16 cellular contexts compared by ENCODE assay signal in the genomic region with DNA sequence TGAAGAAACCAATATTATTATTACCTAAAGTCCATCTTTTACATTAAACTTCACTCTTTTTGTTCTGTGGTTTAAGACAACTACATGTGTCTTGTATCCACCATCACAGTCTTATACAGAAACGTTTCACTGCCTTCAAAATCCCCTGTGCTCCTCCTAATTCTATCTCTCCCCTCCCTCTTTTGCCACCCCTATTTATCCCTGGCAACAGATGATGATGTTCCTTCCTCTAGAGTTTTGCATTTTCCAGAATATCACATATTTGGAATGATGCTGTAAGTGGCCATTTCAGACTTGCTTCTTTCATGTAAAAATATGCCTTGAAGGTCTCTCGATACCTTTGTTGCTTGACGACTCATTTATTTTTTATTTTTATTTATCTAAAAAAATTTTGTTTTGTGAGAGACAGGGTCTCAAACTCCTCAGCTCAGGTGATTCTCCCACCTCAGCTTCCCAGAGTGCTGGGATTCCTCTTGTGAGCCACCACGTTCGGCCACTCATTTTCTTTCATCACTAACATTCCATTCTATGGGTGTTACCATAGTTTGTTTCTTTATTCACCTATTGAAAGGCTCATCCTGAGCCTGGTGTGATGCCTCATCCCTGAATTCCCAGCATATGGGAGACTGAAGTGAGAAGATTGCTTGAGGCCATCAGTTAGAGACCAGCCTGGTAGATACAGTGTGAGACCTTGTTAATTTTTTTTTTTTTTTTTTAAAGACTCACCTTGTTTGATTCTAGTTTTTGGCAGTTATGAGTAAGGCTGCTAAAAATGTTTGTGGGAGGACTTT. TPM values are rescaled to one million over a fixed set of nuclear protein-coding genes. Genes with fewer than 3 reads are reported as not detected.
DNase-seq lines count a peak whose midpoint lies in the region; ATAC-seq, FAIRE-seq and TF ChIP-seq lines count a peak whose summit lies in the region.
"Had no signal": no experiment of that assay in that cellular context is flagged by ENCODE, and none has a peak within 500 bp of the region (broad histone marks: within the 10 kb centered on the region; RNA-seq: fewer than 3 reads in every experiment).

No MANE protein-coding gene starts in this region.

- H3K36me3 ChIP-seq in RWPE2 (ENCODE audit: low read depth) (no peaks in the 10 kb centered on the region), bronchial epithelial cell (ENCODE audit: control insufficient read depth, insufficient read depth, low read length) (no peaks in the 10 kb centered on the region), trophoblast cell (ENCODE audit: control insufficient read depth in 1 of 2, insufficient read depth in 2 of 2, low read length in 2 of 2) (peaks cover 2% of the 10 kb centered on the region in 2 experiments)

- TF ChIP-seq CTCF in RWPE2 (IDR thresholded peaks at IDR 0.05; ENCODE audit: poor library complexity, severe bottlenecking) (no peak), bronchial epithelial cell (IDR thresholded peaks at IDR 0.05; ENCODE audit: insufficient read depth, low read length, severe bottlenecking) (no peak)

- no peak overlapping the region for H3K23ac ChIP-seq in trophoblast cell (ENCODE audit: low read length)

- H4K8ac ChIP-seq in trophoblast cell (ENCODE audit: low read depth, low read length), result no peak overlapping the region

- H4K12ac ChIP-seq in trophoblast cell (ENCODE audit: low read depth, low read length), result no peak overlapping the region

- H3K9me3 ChIP-seq in RWPE2 (ENCODE audit: severe bottlenecking) (peaks cover 2% of the 10 kb centered on the region), trophoblast cell (ENCODE audit: insufficient read depth, low read depth, low read length) (peaks cover 7% of the 10 kb centered on the region)
- H3K9me3 ChIP-seq: Caco-2 had no signal

- H3K79me1 ChIP-seq in trophoblast cell (ENCODE audit: low read length), result no peaks in the 10 kb centered on the region

- DNase-seq in RWPE2 (ENCODE audit: low spot score) (no peak), bronchial epithelial cell (ENCODE audit: low read depth) (peak; percentile 26), trophoblast cell (peak; percentile 80 to 85), NCI-H82 (lab: John Stamatoyannopoulos, UW) (no peak), sciatic nerve (ENCODE audit: low spot score) (no peak)
- DNase-seq: C1 segment of cervical spinal cord; Caco-2; CD4-positive, alpha-beta memory T cell; DMS153; DND-41; GOT3; H7; HCEC 1CT had no signal

- H2AK5ac ChIP-seq in trophoblast cell (ENCODE audit: low read length), result no peak overlapping the region

- H3K4me3 ChIP-seq in RWPE2 (ENCODE audit: severe bottlenecking) (no peak overlapping the region), bronchial epithelial cell (ENCODE audit: low read depth, low read length) (no peak overlapping the region), trophoblast cell (ENCODE audit: low read depth, low read length) (no peak overlapping the region)

- H3K18ac ChIP-seq in trophoblast cell (ENCODE audit: low read length), result no peak overlapping the region

- H3K9ac ChIP-seq in trophoblast cell (ENCODE audit: low read length), result no peak overlapping the region

- H3K14ac ChIP-seq in trophoblast cell (ENCODE audit: low read length), result no peak overlapping the region

- intact Hi-C loops in sciatic nerve (cut with DNase I), result no loop called here

- WGBS in trophoblast cell (ENCODE audit: extremely low coverage, insufficient coverage, insufficient read length), result no CpG with 5 or more reads among the region's 5 CpGs

- no peak overlapping the region for H2BK120ac ChIP-seq in trophoblast cell (ENCODE audit: insufficient read depth, low read length, poor library complexity)

- no peaks in the 10 kb centered on the region for H3K79me2 ChIP-seq in trophoblast cell (ENCODE audit: control insufficient read depth, insufficient read depth, low read length, poor library complexity)

- no peak for FAIRE-seq in bronchial epithelial cell (lab: Jason Lieb, UNC)
- FAIRE-seq: G401.6, GM12892 had no signal

- no peak overlapping the region for H2BK5ac ChIP-seq in trophoblast cell (ENCODE audit: low read depth, low read length, poor library complexity)

- H3K27me3 ChIP-seq in RWPE2 (ENCODE audit: insufficient read depth, poor library complexity, severe bottlenecking) (no peaks in the 10 kb centered on the region), bronchial epithelial cell (ENCODE audit: control insufficient read depth, insufficient read depth, low read length) (no peaks in the 10 kb centered on the region), trophoblast cell (ENCODE audit: insufficient read depth, low read length) (no peaks in the 10 kb centered on the region)

- 0 out of 3 replicates have a peak, but pooled peaks have one; percentile 14 for ATAC-seq in RWPE2 (ENCODE audit: low read depth)
- ATAC-seq in sciatic nerve, result no peak

- H4K91ac ChIP-seq in trophoblast cell (ENCODE audit: low read depth, low read length), result no peak overlapping the region

- no peak overlapping the region for H2AFZ ChIP-seq in trophoblast cell (ENCODE audit: insufficient read depth, low read length, poor library complexity)

- no peaks in the 10 kb centered on the region for H3K4me1 ChIP-seq in RWPE2 (ENCODE audit: insufficient read depth, poor library complexity, severe bottlenecking)
- no peaks in the 10 kb centered on the region for H3K4me1 ChIP-seq in trophoblast cell (ENCODE audit: control insufficient read depth in 1 of 2, insufficient read depth in 2 of 2, low read length in 2 of 2)
- H3K4me1 ChIP-seq: Caco-2 had no signal

- no peak overlapping the region for H2BK12ac ChIP-seq in trophoblast cell (ENCODE audit: low read length)

- H3K4me2 ChIP-seq in trophoblast cell (ENCODE audit: low read length), result no peak overlapping the region

- no peak overlapping the region for H3K27ac ChIP-seq in RWPE2 (ENCODE audit: poor library complexity, severe bottlenecking)
- H3K27ac ChIP-seq in trophoblast cell (ENCODE audit: low read depth, low read length), result no peak overlapping the region

- H3K4ac ChIP-seq in trophoblast cell (ENCODE audit: low read depth, low read length), result no peak overlapping the region

RNA-seq across cellular contexts. Expression of a gene that starts 8.4 kb away (rescaled TPM):
- 0.79 and 1.3 TPM in 2 replicates for total RNA-seq in bronchial epithelial cell
- polyA plus RNA-seq in trophoblast cell (2013), result 1.9 and 2.1 TPM in 2 replicates
- 6.6 TPM for total RNA-seq in sciatic nerve
- total RNA-seq: A673, H7 had no signal

RNA-seq across cellular contexts. Expression of a gene that starts 48.3 kb away (rescaled TPM):
- total RNA-seq in bronchial epithelial cell (9.5 and 10.0 TPM in 2 replicates), sciatic nerve (16.1 TPM)
- 4.1 and 4.2 TPM in 2 replicates for polyA plus RNA-seq in trophoblast cell (2013)

Comparison
In these comparisons a context has a peak if more than half of its experiments do, and no peak if none do; other contexts are left out.
1. DNase-seq: peak in bronchial epithelial cell (single experiment) and trophoblast cell (2 of 2); none in RWPE2 (single experiment), NCI-H82 (single experiment) and sciatic nerve (single experiment).